Comparison of ENCODE assay signal across 1 cellular context in the genomic region with DNA sequence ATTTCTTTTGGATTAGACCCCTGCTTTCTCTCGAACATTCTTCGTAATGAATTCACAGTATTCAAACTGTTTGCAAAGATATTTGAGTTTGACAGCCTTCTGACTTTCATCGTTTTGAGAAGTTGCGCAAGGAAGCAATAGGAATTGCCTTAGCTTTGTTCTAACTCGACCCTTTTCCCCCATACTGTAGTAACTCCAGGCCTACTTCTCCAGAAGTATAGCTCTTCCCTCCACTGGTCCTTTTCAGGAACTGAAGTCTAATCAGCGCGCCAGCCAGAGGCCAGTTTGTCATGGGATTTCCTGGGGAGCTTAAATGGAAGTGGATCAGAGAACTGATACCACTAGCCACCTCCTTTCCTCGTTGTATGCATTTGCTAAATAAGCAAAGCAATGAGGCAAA.
TF ChIP-seq lines count a peak whose summit lies in the region.

No MANE protein-coding gene starts in this region.

TF ChIP-seq in GM12878, 131 proteins besides CTCF, POLR2A, EP300 and RAD21:
- TF ChIP-seq HDGF (IDR thresholded peaks at IDR 0.05) = no peak
- TF ChIP-seq PAX5 (IDR thresholded peaks at IDR 0.05; ENCODE audit: borderline replicate concordance, low read depth, low read length) = no peak
- no peak for TF ChIP-seq CHD2 (IDR thresholded peaks at IDR 0.05; ENCODE audit: borderline replicate concordance, low read depth, low read length)
- no peak for TF ChIP-seq SUPT20H (IDR thresholded peaks at IDR 0.05; ENCODE audit: borderline replicate concordance, control insufficient read depth, low read depth, low read length)
- TF ChIP-seq, protein P1, sequence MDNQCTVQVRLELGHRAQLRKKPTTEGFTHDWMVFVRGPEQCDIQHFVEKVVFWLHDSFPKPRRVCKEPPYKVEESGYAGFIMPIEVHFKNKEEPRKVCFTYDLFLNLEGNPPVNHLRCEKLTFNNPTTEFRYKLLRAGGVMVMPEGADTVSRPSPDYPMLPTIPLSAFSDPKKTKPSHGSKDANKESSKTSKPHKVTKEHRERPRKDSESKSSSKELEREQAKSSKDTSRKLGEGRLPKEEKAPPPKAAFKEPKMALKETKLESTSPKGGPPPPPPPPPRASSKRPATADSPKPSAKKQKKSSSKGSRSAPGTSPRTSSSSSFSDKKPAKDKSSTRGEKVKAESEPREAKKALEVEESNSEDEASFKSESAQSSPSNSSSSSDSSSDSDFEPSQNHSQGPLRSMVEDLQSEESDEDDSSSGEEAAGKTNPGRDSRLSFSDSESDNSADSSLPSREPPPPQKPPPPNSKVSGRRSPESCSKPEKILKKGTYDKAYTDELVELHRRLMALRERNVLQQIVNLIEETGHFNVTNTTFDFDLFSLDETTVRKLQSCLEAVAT (IDR thresholded peaks at IDR 0.05) = no peak
- no peak for TF ChIP-seq ESRRA (IDR thresholded peaks at IDR 0.05; ENCODE audit: low read length)
- TF ChIP-seq, protein P2, sequence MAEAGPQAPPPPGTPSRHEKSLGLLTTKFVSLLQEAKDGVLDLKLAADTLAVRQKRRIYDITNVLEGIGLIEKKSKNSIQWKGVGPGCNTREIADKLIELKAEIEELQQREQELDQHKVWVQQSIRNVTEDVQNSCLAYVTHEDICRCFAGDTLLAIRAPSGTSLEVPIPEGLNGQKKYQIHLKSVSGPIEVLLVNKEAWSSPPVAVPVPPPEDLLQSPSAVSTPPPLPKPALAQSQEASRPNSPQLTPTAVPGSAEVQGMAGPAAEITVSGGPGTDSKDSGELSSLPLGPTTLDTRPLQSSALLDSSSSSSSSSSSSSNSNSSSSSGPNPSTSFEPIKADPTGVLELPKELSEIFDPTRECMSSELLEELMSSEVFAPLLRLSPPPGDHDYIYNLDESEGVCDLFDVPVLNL (IDR thresholded peaks at IDR 0.05; ENCODE audit: low read depth, low read length) = no peak
- TF ChIP-seq BRCA1 (IDR thresholded peaks at IDR 0.05; ENCODE audit: low read depth, low read length) = no peak
TF ChIP-seq in GM12878: peak in this region for 0.
